16 cellular contexts compared by ENCODE assay signal in the genomic region with DNA sequence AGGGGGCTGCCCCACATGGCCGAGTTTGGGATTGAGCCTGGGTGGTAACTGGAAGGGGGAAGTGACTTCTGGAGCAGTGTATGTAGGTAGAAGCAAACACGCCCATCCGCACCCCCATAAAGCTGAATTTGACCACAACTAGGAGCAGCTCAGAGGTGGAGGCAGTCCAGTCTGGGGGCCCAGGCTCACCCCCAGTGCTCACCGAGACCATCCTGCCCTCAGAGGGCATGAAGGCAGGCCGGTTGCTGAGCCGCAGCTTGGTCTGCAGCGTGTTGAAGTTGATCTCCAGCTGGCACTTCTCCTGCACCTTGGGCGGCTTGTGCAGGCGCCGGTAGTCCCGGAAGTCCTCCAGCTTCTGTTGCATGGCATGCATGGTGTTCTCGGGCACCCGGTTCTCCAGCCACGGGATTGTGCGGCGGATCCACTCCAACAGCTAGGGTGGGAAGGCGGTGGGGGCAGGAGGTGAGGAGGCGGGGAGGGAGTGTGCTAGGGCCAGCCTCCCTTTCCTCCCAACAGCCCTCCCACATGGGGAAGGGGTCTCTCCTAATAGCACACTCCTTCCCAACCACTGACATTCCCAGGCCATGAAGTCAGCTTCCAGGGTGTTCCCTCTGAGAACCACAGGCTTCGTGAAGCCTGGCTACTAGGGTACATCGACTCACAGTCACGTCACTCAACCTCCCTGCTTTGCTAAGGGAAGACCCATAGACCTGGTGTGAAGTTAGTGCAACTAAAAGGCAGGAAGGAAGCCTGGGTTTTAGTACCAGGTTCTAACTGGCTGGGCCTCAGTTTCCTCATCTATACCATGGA.
DNase-seq lines count a peak whose midpoint lies in the region; ATAC-seq, FAIRE-seq and TF ChIP-seq lines count a peak whose summit lies in the region.
"Had no signal": no experiment of that assay in that cellular context is flagged by ENCODE, and none has a peak within 500 bp of the region (broad histone marks: within the 10 kb centered on the region; RNA-seq: fewer than 3 reads in every experiment).

No MANE protein-coding gene starts in this region.

- H3K4me1 ChIP-seq in astrocyte (ENCODE audit: insufficient read depth, low read length) (peaks cover 55% of the 10 kb centered on the region), spleen (no peaks in the 10 kb centered on the region)

- no peak overlapping the region for H2AFZ ChIP-seq in astrocyte (ENCODE audit: low read depth, low read length)

- intact Hi-C loops in spleen (cut with DNase I; ENCODE audit: low total_unique reads) = no loop called here

- WGBS in spleen, 5 donors = 90 to 94% (median 91%) methylated on average over 21 of the region's 21 CpGs

- no peaks in the 10 kb centered on the region for H3K9me3 ChIP-seq in astrocyte (ENCODE audit: insufficient read depth, low read depth, low read length)
- H3K9me3 ChIP-seq in spleen = no peaks in the 10 kb centered on the region

- TF ChIP-seq POLR2A in spleen (IDR thresholded peaks at IDR 0.05) = no peak

- H3K79me2 ChIP-seq in astrocyte (ENCODE audit: insufficient read depth, low read length) = peaks cover 91% of the 10 kb centered on the region

- ATAC-seq in HG03457 (IDR thresholded peaks at IDR 0.05; ENCODE audit: unreplicated experiment) = no peak
- ATAC-seq: activated CD8-positive, alpha-beta T cell treated with anti-CD3 and anti-CD28 coated beads, Interleukin-2, amount 10 ng/mL, durations not matched to agents 7 days and 5 days had no signal

- H3K4me2 ChIP-seq in astrocyte (ENCODE audit: low read length) = peak overlapping the region; percentile 13

- H3K27me3 Mint-ChIP-seq in astrocyte (ENCODE audit: low read depth, unreplicated experiment) = no peaks in the 10 kb centered on the region

- FAIRE-seq in astrocyte (lab: Jason Lieb, UNC) = no peak

- peaks cover 96% of the 10 kb centered on the region for H4K20me1 ChIP-seq in astrocyte (ENCODE audit: insufficient read depth, low read length)

- H3K36me3 ChIP-seq in astrocyte (ENCODE audit: insufficient read depth, low read length) (peaks cover 89% of the 10 kb centered on the region), spleen (peaks cover 0 to 100% (median 59%) of the 10 kb centered on the region in 6 donors)

- H3K4me3 ChIP-seq in astrocyte (ENCODE audit: insufficient read depth, low read depth, low read length) (no peak overlapping the region), spleen (no peak overlapping the region)

- peaks cover 67% of the 10 kb centered on the region for H3K4me1 Mint-ChIP-seq in astrocyte (ENCODE audit: low read depth, unreplicated experiment)

- peak overlapping the region; percentile 95 for H3K27ac Mint-ChIP-seq in astrocyte (ENCODE audit: unreplicated experiment)
- H3K27ac Mint-ChIP-seq: activated CD8-positive, alpha-beta T cell treated with anti-CD3 and anti-CD28 coated beads, Interleukin-2, amount 10 ng/mL, durations not matched to agents 7 days and 5 days had no signal

- H3K4me3 Mint-ChIP-seq in astrocyte (ENCODE audit: unreplicated experiment) = peak overlapping the region; percentile 28
- H3K4me3 Mint-ChIP-seq: activated CD8-positive, alpha-beta T cell treated with anti-CD3 and anti-CD28 coated beads, Interleukin-2, amount 10 ng/mL, durations not matched to agents 7 days and 5 days had no signal

- peak overlapping the region; percentile 32 for H3K9ac ChIP-seq in astrocyte (ENCODE audit: low read length)

- H3K27me3 ChIP-seq in astrocyte (ENCODE audit: insufficient read depth, low read length) = no peaks in the 10 kb centered on the region
- H3K27me3 ChIP-seq in spleen (replicated peaks in 1 of 7) = no peaks in the 10 kb centered on the region

- DNase-seq in GM03348 (ENCODE audit: low spot score) (peak; percentile 34), astrocyte (ENCODE audit: low read depth) (peak; percentile 70), islet precursor cell (peak; percentile 85), spleen (peak; percentile 49), NCI-H1694 treated with DMSO at 0.1 percent for 48 hours (lab: John Stamatoyannopoulos, UW) (no peak), NK-92 (lab: John Stamatoyannopoulos, UW; ENCODE audit: unreplicated experiment) (no peak), NCI-H69 (lab: John Stamatoyannopoulos, UW) (no peak)
- DNase-seq: activated CD8-positive, alpha-beta T cell treated with anti-CD3 and anti-CD28 coated beads, Interleukin-2, amount 10 ng/mL, durations not matched to agents 7 days and 5 days; cerebellar nuclear complex; KG1; NCI-H187; NCI-H748 treated with DMSO at 0.1 percent for 48 hours; SHP77; stimulated activated CD4-positive, alpha-beta T cell treated with anti-CD3 and anti-CD28 coated beads, Interleukin-4, amount 100 ng/mL, for 4 hours; stimulated activated naive CD4-positive, alpha-beta T cell treated with Interleukin-2 at 50 U/mL for 16 hours had no signal

- TF ChIP-seq CTCF in astrocyte (IDR thresholded peaks at IDR 0.05; ENCODE audit: insufficient read depth, low read depth, low read length) (no peak), spleen (IDR thresholded peaks at IDR 0.05 in 8 of 11, conservative IDR thresholded peaks at IDR 0.05 in 3 of 11) (no peak)

- H3K27ac ChIP-seq in astrocyte (ENCODE audit: low read depth, low read length) (peak overlapping the region; percentile 62), spleen (no peak overlapping the region)

- H3K36me3 Mint-ChIP-seq in astrocyte (ENCODE audit: low read depth, unreplicated experiment) = peaks cover 49% of the 10 kb centered on the region

- no peaks in the 10 kb centered on the region for H3K9me3 Mint-ChIP-seq in astrocyte (ENCODE audit: unreplicated experiment)

Comparison
In these comparisons a context has a peak if more than half of its experiments do, and no peak if none do; other contexts are left out.
1. DNase-seq: peak in GM03348 (single experiment), astrocyte (single experiment), islet precursor cell (single experiment) and spleen (single experiment); none in NCI-H1694 treated with DMSO at 0.1 percent for 48 hours (single experiment), NK-92 (single experiment) and NCI-H69 (single experiment).